ENCODE assay signal across 31 cellular contexts in the genomic region with DNA sequence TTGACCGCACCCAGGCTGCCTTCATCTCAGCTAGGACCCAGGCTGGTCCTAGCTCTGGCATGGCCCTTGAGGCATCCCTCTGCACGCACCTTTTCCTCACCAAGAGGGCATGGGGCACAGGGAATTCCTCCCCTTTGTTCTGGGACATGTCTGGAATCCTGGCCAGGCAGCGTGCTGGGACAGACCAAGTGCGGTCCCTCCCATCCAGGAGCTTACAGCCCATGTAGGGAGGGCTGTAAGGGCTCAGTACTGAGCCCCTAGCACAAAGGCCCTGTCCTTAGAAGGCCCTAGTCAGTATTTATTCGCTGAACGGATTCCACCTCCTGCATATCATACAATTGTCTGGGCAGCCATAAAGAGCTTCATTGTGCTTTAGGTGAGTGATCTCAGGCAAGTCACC. TPM values are rescaled to one million over a fixed set of nuclear protein-coding genes. Genes with fewer than 3 reads are reported as not detected.
DNase-seq lines count a peak whose midpoint lies in the region; ATAC-seq and TF ChIP-seq lines count a peak whose summit lies in the region.
"Had no signal": no experiment of that assay in that cellular context is flagged by ENCODE, and none has a peak within 500 bp of the region (broad histone marks: within the 10 kb centered on the region; RNA-seq: fewer than 3 reads in every experiment).

No MANE protein-coding gene starts in this region.

- H2BK15ac ChIP-seq in neuronal stem cell (ENCODE audit: low read length) = no peak overlapping the region

- H3K4ac ChIP-seq in neuronal stem cell (ENCODE audit: low read length) = no peak overlapping the region

- H3K4me3 Mint-ChIP-seq in stimulated activated naive B cell treated with anti-CD40 and anti-IgM and Interleukin-4, amounts not matched to agents 10 μg/mL and 1 μg/mL and 100 μg/mL, for 72 hours = no peak overlapping the region
- H3K4me3 Mint-ChIP-seq: activated CD8-positive, alpha-beta T cell treated with anti-CD3 and anti-CD28 coated beads for 36 hours; activated naive CD8-positive, alpha-beta T cell treated with anti-CD3 and anti-CD28 coated beads for 36 hours; endodermal cell; mesothelial cell of epicardium; naive thymus-derived CD8-positive, alpha-beta T cell; T-helper 17 cell had no signal

- no peak overlapping the region for H4K91ac ChIP-seq in neuronal stem cell (ENCODE audit: low read depth, low read length, poor library complexity)

- H3K4me1 Mint-ChIP-seq in stimulated activated naive B cell treated with anti-CD40 and anti-IgM and Interleukin-4, amounts not matched to agents 10 μg/mL and 1 μg/mL and 100 μg/mL, for 72 hours = peaks cover 12 to 14% of the 10 kb centered on the region in 2 donors

- H3K9me3 Mint-ChIP-seq in stimulated activated naive B cell treated with anti-CD40 and anti-IgM and Interleukin-4, amounts not matched to agents 10 μg/mL and 1 μg/mL and 100 μg/mL, for 72 hours = no peaks in the 10 kb centered on the region
- H3K9me3 Mint-ChIP-seq: activated CD8-positive, alpha-beta T cell treated with anti-CD3 and anti-CD28 coated beads for 36 hours; activated naive CD8-positive, alpha-beta T cell treated with anti-CD3 and anti-CD28 coated beads for 36 hours; endodermal cell; mesothelial cell of epicardium had no signal

- peaks cover 57 to 73% of the 10 kb centered on the region in 2 donors for H3K27me3 Mint-ChIP-seq in stimulated activated naive B cell treated with anti-CD40 and anti-IgM and Interleukin-4, amounts not matched to agents 10 μg/mL and 1 μg/mL and 100 μg/mL, for 72 hours

- H3K27ac ChIP-seq in left lung = peak overlapping the region; percentile 34 to 62
- H3K27ac ChIP-seq in neuronal stem cell (replicated peaks; ENCODE audit: low read length) = no peak overlapping the region
- H3K27ac ChIP-seq: esophagus muscularis mucosa, heart right ventricle, KMS-11, right atrium auricular region had no signal

- H3K9ac ChIP-seq in neuronal stem cell (ENCODE audit: low read depth, low read length, poor library complexity) = no peak overlapping the region
- H3K9ac ChIP-seq: KMS-11 had no signal

- H3K27me3 ChIP-seq in left lung (peaks cover 0 to 39% of the 10 kb centered on the region in 2 donors), neuronal stem cell (ENCODE audit: control insufficient read depth in 3 of 3, insufficient read depth in 3 of 3, low read depth in 1 of 3, low read length in 3 of 3) (peaks cover 0 to 60% (median 20%) of the 10 kb centered on the region in 3 experiments)
- H3K27me3 ChIP-seq: esophagus muscularis mucosa, right atrium auricular region had no signal

- H2AK5ac ChIP-seq in neuronal stem cell (ENCODE audit: low read depth, low read length) = no peak overlapping the region

- H2AFZ ChIP-seq in neuronal stem cell (ENCODE audit: low read length) = no peak overlapping the region

- ATAC-seq in left lung = no peak
- ATAC-seq in stimulated activated naive B cell treated with anti-CD40 and anti-IgM and Interleukin-4, amounts not matched to agents 10 μg/mL and 1 μg/mL and 100 μg/mL, for 72 hours (replicated peaks) = no peak
- ATAC-seq: activated CD8-positive, alpha-beta T cell treated with anti-CD3 and anti-CD28 coated beads for 36 hours; heart right ventricle; naive thymus-derived CD8-positive, alpha-beta T cell; PC-3; Right ventricle myocardium inferior; SK-N-SH treated with all-trans-retinoic acid at 6 μM for 48 hours; T-helper 17 cell had no signal

- H3K36me3 ChIP-seq in left lung (no peaks in the 10 kb centered on the region), neuronal stem cell (replicated peaks in 1 of 2; ENCODE audit: control insufficient read depth in 2 of 2, insufficient read depth in 2 of 2, low read length in 2 of 2) (no peaks in the 10 kb centered on the region)
- H3K36me3 ChIP-seq: esophagus muscularis mucosa, heart right ventricle, right atrium auricular region had no signal

- H2BK12ac ChIP-seq in neuronal stem cell (ENCODE audit: low read length) = no peak overlapping the region

- WGBS in neuronal stem cell (ENCODE audit: extremely low coverage in 2 of 2, insufficient read length in 2 of 2, insufficient replicate concordance in 1 of 2), 2 donors = no CpG with 5 or more reads among the region's 6 CpGs

- intact Hi-C loops in left lung (cut with DNase I) = no loop called here

- no peaks in the 10 kb centered on the region for H3K79me1 ChIP-seq in neuronal stem cell (ENCODE audit: low read depth, low read length)

- no peak overlapping the region for H3K27ac Mint-ChIP-seq in stimulated activated naive B cell treated with anti-CD40 and anti-IgM and Interleukin-4, amounts not matched to agents 10 μg/mL and 1 μg/mL and 100 μg/mL, for 72 hours
- H3K27ac Mint-ChIP-seq: activated CD8-positive, alpha-beta T cell treated with anti-CD3 and anti-CD28 coated beads for 36 hours; activated naive CD8-positive, alpha-beta T cell treated with anti-CD3 and anti-CD28 coated beads for 36 hours; CD4-positive, CD25-positive, alpha-beta regulatory T cell; endodermal cell; naive thymus-derived CD8-positive, alpha-beta T cell; T-helper 17 cell had no signal

- TF ChIP-seq CTCF in left lung (IDR thresholded peaks at IDR 0.05) = no peak

- no peak overlapping the region for H3K14ac ChIP-seq in neuronal stem cell (ENCODE audit: low read length)

- H3K4me3 ChIP-seq in left lung = no peak overlapping the region
- no peak overlapping the region for H3K4me3 ChIP-seq in neuronal stem cell (ENCODE audit: low read length in 2 of 2)
- H3K4me3 ChIP-seq: esophagus muscularis mucosa, heart right ventricle, right atrium auricular region had no signal

- no peaks in the 10 kb centered on the region for H3K36me3 Mint-ChIP-seq in stimulated activated naive B cell treated with anti-CD40 and anti-IgM and Interleukin-4, amounts not matched to agents 10 μg/mL and 1 μg/mL and 100 μg/mL, for 72 hours
- H3K36me3 Mint-ChIP-seq: activated naive CD8-positive, alpha-beta T cell treated with anti-CD3 and anti-CD28 coated beads for 36 hours; CD4-positive, CD25-positive, alpha-beta regulatory T cell; naive thymus-derived CD8-positive, alpha-beta T cell had no signal

- DNase-seq in activated CD8-positive, alpha-beta memory T cell treated with anti-CD3 and anti-CD28 coated beads for 24 hours = peak; percentile 24
- no peak for DNase-seq in activated CD8-positive, alpha-beta memory T cell treated with anti-CD3 and anti-CD28 coated beads, Interleukin-2, amount 50 U/mL, for 48 hours
- DNase-seq in left lung (no peak), neuronal stem cell (ENCODE audit: low spot score) (no peak), NCI-H2196 treated with DMSO at 0.1 percent for 48 hours (lab: John Stamatoyannopoulos, UW; ENCODE audit: unreplicated experiment) (no peak), EL (no peak), GM19238 (ENCODE audit: insufficient read length, low spot score) (no peak)
- DNase-seq in stimulated activated naive B cell treated with anti-CD40 and anti-IgM and Interleukin-4, amounts not matched to agents 10 μg/mL and 1 μg/mL and 100 μg/mL, for 72 hours = no peak
- DNase-seq: 8988T; activated CD4-positive, alpha-beta T cell treated with anti-CD3 and anti-CD28 coated beads for 1 hour; activated CD8-positive, alpha-beta T cell treated with anti-CD3 and anti-CD28 coated beads for 36 hours; activated naive CD8-positive, alpha-beta T cell treated with anti-CD3 and anti-CD28 coated beads for 36 hours; activated T-cell treated with anti-CD3 and anti-CD28 coated beads for 4 hours; aorta; CD4-positive, CD25-positive, alpha-beta regulatory T cell; cortex of kidney; foreskin melanocyte; heart right ventricle; MM.1S; naive thymus-derived CD8-positive, alpha-beta T cell; NCI-H1436; PC-3; spleen; T-helper 17 cell had no signal

- no peak overlapping the region for H3K4me2 ChIP-seq in neuronal stem cell (ENCODE audit: insufficient read depth, low read length, poor library complexity, severe bottlenecking)
- H3K4me2 ChIP-seq: KMS-11 had no signal

- no peak overlapping the region for H3K23ac ChIP-seq in neuronal stem cell (ENCODE audit: low read depth, low read length, poor library complexity)

- H2BK5ac ChIP-seq in neuronal stem cell (ENCODE audit: low read length) = no peak overlapping the region

- H3K18ac ChIP-seq in neuronal stem cell (ENCODE audit: low read length) = peak overlapping the region; percentile 24

- no peak overlapping the region for H4K8ac ChIP-seq in neuronal stem cell (ENCODE audit: low read depth, low read length)

- H2BK120ac ChIP-seq in neuronal stem cell (ENCODE audit: low read depth, low read length) = no peak overlapping the region

- H3K9me3 ChIP-seq in left lung (no peaks in the 10 kb centered on the region), neuronal stem cell (replicated peaks in 1 of 2; ENCODE audit: control insufficient read depth in 2 of 2, insufficient read depth in 1 of 2, low read depth in 1 of 2, low read length in 2 of 2) (no peaks in the 10 kb centered on the region)
- H3K9me3 ChIP-seq: esophagus muscularis mucosa, heart right ventricle, right atrium auricular region, spleen had no signal

- H3K4me1 ChIP-seq in left lung = peaks cover 25 to 57% of the 10 kb centered on the region in 2 donors
- H3K4me1 ChIP-seq in neuronal stem cell (ENCODE audit: control insufficient read depth in 2 of 2, insufficient read depth in 1 of 2, low read depth in 1 of 2, low read length in 2 of 2) = peaks cover 6 to 11% of the 10 kb centered on the region in 2 donors

RNA-seq across cellular contexts. Expression of a gene that starts 3.0 kb away (rescaled TPM):
- total RNA-seq in left lung = 10 to 100 TPM; 15.3 to 31.2 TPM
- 0.71 TPM for polyA plus RNA-seq in neuronal stem cell (2013, experiment 1 of 2)
- 0.58 TPM for polyA plus RNA-seq in neuronal stem cell (2013, experiment 2 of 2)
- total RNA-seq: activated CD8-positive, alpha-beta T cell treated with anti-CD3 and anti-CD28 coated beads for 36 hours; activated naive CD8-positive, alpha-beta T cell treated with anti-CD3 and anti-CD28 coated beads for 36 hours; CD4-positive, CD25-positive, alpha-beta regulatory T cell; T-helper 17 cell had no signal
- polyA plus RNA-seq: naive thymus-derived CD8-positive, alpha-beta T cell had no signal
